In the genomic region with DNA sequence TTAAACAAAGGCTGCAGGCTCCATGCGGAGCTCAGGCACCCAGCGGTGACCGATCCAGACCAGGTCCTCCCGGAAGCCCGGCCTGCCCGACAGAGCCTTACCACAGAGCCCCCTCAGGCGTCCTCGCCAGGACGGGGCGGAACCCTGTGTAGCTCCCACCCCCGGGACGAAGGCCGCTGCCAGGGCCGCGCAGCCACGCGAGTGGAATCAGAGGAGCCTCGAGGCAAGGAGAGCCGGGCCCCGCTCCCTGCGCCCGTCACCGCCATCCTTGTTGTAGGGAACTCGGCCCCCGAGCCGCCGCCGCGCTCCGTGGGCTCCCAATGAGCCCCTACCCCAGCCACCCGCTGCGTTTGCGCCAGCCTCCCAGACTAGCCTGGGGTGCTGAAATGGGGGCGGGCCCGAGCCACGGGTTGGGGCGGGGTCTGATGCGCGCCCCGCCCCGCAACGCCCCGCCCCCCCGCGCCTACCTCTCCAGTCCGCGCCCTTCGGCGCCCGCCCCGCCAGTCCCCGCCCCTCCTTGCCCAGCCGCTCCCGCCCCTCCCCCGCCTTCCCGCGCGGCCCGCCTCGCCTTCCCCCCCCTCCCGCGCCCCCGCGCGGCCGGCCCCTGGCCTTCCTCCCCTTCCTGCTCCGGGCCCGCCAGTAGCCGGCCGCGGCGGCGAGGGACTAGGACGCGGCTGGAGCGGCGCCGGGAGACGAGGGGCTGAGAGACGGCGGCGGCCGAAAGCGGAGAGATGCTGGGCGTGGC, we compare ENCODE assay signal across 8 cellular contexts. TPM values are rescaled to one million over a fixed set of nuclear protein-coding genes. Genes with fewer than 3 reads are reported as not detected.
A peak's percentile ranks its signal among the peaks of the same experiment; 100 is the strongest.
DNase-seq lines count a peak whose midpoint lies in the region; ATAC-seq, FAIRE-seq and TF ChIP-seq lines count a peak whose summit lies in the region.

A gene with protein sequence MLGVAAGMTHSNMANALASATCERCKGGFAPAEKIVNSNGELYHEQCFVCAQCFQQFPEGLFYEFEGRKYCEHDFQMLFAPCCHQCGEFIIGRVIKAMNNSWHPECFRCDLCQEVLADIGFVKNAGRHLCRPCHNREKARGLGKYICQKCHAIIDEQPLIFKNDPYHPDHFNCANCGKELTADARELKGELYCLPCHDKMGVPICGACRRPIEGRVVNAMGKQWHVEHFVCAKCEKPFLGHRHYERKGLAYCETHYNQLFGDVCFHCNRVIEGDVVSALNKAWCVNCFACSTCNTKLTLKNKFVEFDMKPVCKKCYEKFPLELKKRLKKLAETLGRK (plus strand): TSS at position 639 of the 745 bp plus-strand sequence. CDS start 93 bp downstream, at position 732.

- peak within 1 kb of the TSS; percentile 96 for H3K18ac ChIP-seq in H1 (ENCODE audit: extremely low read depth, low read length)

- ATAC-seq in GM19452 (IDR thresholded peaks at IDR 0.05; ENCODE audit: unreplicated experiment) (peak; percentile 86), HG03575 (IDR thresholded peaks at IDR 0.05; ENCODE audit: extremely low read depth, insufficient number of reproducible peaks, low FRiP score, unreplicated experiment) (peak; percentile 78)

- H3K4ac ChIP-seq in H1 (replicated peaks; ENCODE audit: insufficient read length, low read depth, low read length): no peak within 1 kb of the TSS

- peak within 1 kb of the TSS; percentile 91 to 96 for H3K4me2 ChIP-seq in H1 (ENCODE audit: insufficient read depth in 1 of 2, low read depth in 2 of 2, low read length in 2 of 2)

- H3K9me3 ChIP-seq in H1 (ENCODE audit: insufficient read depth in 2 of 2, low read depth in 1 of 2, low read length in 1 of 2): no peaks in the 10 kb centered on the region

- H3K4me1 ChIP-seq in H1 (replicated peaks in 1 of 4; ENCODE audit: control insufficient read depth in 3 of 4, insufficient read depth in 4 of 4, low read length in 3 of 4): peaks cover 0 to 11% (median 1%) of the 10 kb centered on the region in 4 experiments; a peak in 4 of 7 replicates

- no peak within 1 kb of the TSS for H2BK20ac ChIP-seq in H1 (ENCODE audit: low read length)

- H3K56ac ChIP-seq in H1 (replicated peaks; ENCODE audit: insufficient read length, low read depth, low read length): peak within 1 kb of the TSS; percentile 73

- H3K4me3 ChIP-seq in H1 (ENCODE audit: extremely low read depth in 1 of 4, insufficient read depth in 2 of 4, low read depth in 3 of 4, low read length in 4 of 4): peak within 1 kb of the TSS; percentile 81 to 91 (median 84)

- H3K79me1 ChIP-seq in H1 (ENCODE audit: low read depth, low read length): no peaks in the 10 kb centered on the region

- H2BK120ac ChIP-seq in H1 (replicated peaks; ENCODE audit: low read depth, low read length): no peak within 1 kb of the TSS

- H3K14ac ChIP-seq in H1 (ENCODE audit: insufficient read length): peak within 1 kb of the TSS; percentile 40

- peak within 1 kb of the TSS; percentile 89 for H4K91ac ChIP-seq in H1 (replicated peaks; ENCODE audit: insufficient read length, low read length)

- H3K9ac ChIP-seq in H1 (replicated peaks in 1 of 4; ENCODE audit: extremely low read depth in 1 of 4, low read depth in 3 of 4, low read length in 3 of 4): peak within 1 kb of the TSS; percentile 68 to 84 (median 78)

- no peak for TF ChIP-seq EP300 in H1 (IDR thresholded peaks at IDR 0.05; ENCODE audit: borderline replicate concordance in 1 of 2, low read depth in 2 of 2, low read length in 2 of 2)

- H3K23ac ChIP-seq in H1 (ENCODE audit: insufficient read length): peak within 1 kb of the TSS; percentile 98

- peak; percentile 83 to 86 for TF ChIP-seq POLR2A in H1 (IDR thresholded peaks at IDR 0.05; ENCODE audit: control extremely low read depth in 1 of 2, low read depth in 2 of 2, low read length in 2 of 2)

- CTCF ChIA-PET in H1 (lab: Charles Lee; ENCODE audit: partially characterized antibody): interaction anchor here (0.7 to 0.9 kb wide), 2 partner anchors 40 to 103 kb away, joined by 3 read pairs; no protein-coding TSS in a partner anchor

- TF ChIP-seq RAD21 in H1 (IDR thresholded peaks at IDR 0.05 in 1 of 2, conservative IDR thresholded peaks at IDR 0.05 in 1 of 2; ENCODE audit: low read depth in 2 of 2, low read length in 2 of 2): peak in 1 of 2 experiments; percentile 10; a peak in 1 of 4 replicates

- POLR2A ChIA-PET in H1 (lab: Charles Lee; ENCODE audit: partially characterized antibody): interaction anchor here (0.7 to 1.8 kb wide), 18 partner anchors 8 to 136 kb away, joined by 3 to 8 read pairs (median 4); a partner anchor contains a TSS

- H4K5ac ChIP-seq in H1 (ENCODE audit: insufficient read length, low read depth, low read length): peak within 1 kb of the TSS; percentile 94

- peaks cover 9 to 39% of the 10 kb centered on the region in 2 experiments; a peak in 3 of 4 replicates for H3K79me2 ChIP-seq in H1 (ENCODE audit: control insufficient read depth in 1 of 2, insufficient read depth in 2 of 2, low read length in 2 of 2)

- H2BK15ac ChIP-seq in H1 (ENCODE audit: low read length): no peak within 1 kb of the TSS

- H2BK12ac ChIP-seq in H1 (ENCODE audit: low read depth, low read length): no peak within 1 kb of the TSS

- DNase-seq in CMK (ENCODE audit: low read depth): peak; percentile 54
- peak; percentile 72 to 83 for DNase-seq in NOMO-1 (lab: John Stamatoyannopoulos, UW; ENCODE audit: unreplicated experiment in 2 of 2)
- peak; percentile 62 to 77 (median 72) for DNase-seq in activated CD8-positive, alpha-beta memory T cell treated with anti-CD3 and anti-CD28 coated beads for 48 hours (ENCODE audit: low read depth in 2 of 3, low spot score in 2 of 3)
- DNase-seq in H1 (ENCODE audit: low read depth in 1 of 2, low spot score in 2 of 2): peak; percentile 41 to 89
- DNase-seq in mesenteric fat pad (ENCODE audit: low spot score): peak; percentile 97
- peak; percentile 67 for DNase-seq in stimulated activated CD8-positive, alpha-beta memory T cell treated with anti-CD3 and anti-CD28 coated beads, Interleukin-15, amount 100 ng/mL, for 1 hour (ENCODE audit: low read depth)

- H2BK5ac ChIP-seq in H1 (ENCODE audit: low read depth, low read length): peak within 1 kb of the TSS; percentile 94; the same call in 1 of the 2 replicates

- H3K27ac ChIP-seq in H1 (ENCODE audit: low read depth, low read length): peak within 1 kb of the TSS; percentile 77

- peaks cover 0 to 4% (median 1%) of the 10 kb centered on the region in 4 experiments; a peak in 3 of 7 replicates for H3K27me3 ChIP-seq in H1 (replicated peaks in 1 of 4; ENCODE audit: control insufficient read depth in 3 of 4, extremely low read depth in 1 of 4, insufficient read depth in 3 of 4, low read length in 3 of 4)

- H4K8ac ChIP-seq in H1 (ENCODE audit: extremely low read depth, insufficient read depth, low read length): peak within 1 kb of the TSS; percentile 99

- H2AFZ ChIP-seq in H1 (ENCODE audit: low read length): peak within 1 kb of the TSS; percentile 8; the same call in 1 of the 2 replicates

- 1% methylated on average over 23 of the region's 85 CpGs; no CpG with 5 or more reads in 1 of the 2 experiments for WGBS in H1 (ENCODE audit: extremely low coverage in 1 of 2, insufficient coverage in 1 of 2, insufficient read length in 1 of 2, insufficient replicate concordance in 2 of 2, low coverage in 1 of 2, low lambda C conversion rate in 2 of 2, missing lambda C conversion rate in 1 of 2), 2 experiments

- H3K23me2 ChIP-seq in H1 (ENCODE audit: low read depth, low read length): peaks cover 9% of the 10 kb centered on the region

- TF ChIP-seq CTCF in H1 (IDR thresholded peaks at IDR 0.05; ENCODE audit: control extremely low read depth in 1 of 3, insufficient read depth in 1 of 3, low read depth in 1 of 3, low read length in 3 of 3): no peak

- no peaks in the 10 kb centered on the region for H3K36me3 ChIP-seq in H1 (ENCODE audit: control insufficient read depth in 2 of 4, insufficient read depth in 4 of 4, low read length in 3 of 4)

- H2AK5ac ChIP-seq in H1 (ENCODE audit: low read depth, low read length): no peak within 1 kb of the TSS

- FAIRE-seq in H1 (lab: Jason Lieb, UNC): no peak

- peaks cover 0 to 3% of the 10 kb centered on the region in 2 experiments for H4K20me1 ChIP-seq in H1 (replicated peaks in 1 of 2; ENCODE audit: control insufficient read depth in 1 of 2, insufficient read depth in 2 of 2, low read length in 2 of 2)

TF ChIP-seq in H1, 55 proteins besides CTCF, POLR2A, EP300 and RAD21 (continues in another document):
- no peak for TF ChIP-seq SP1 (IDR thresholded peaks at IDR 0.05; ENCODE audit: low read depth, low read length)
- TF ChIP-seq BACH1 (IDR thresholded peaks at IDR 0.05; ENCODE audit: low read length): no peak
- no peak for TF ChIP-seq TEAD4 (IDR thresholded peaks at IDR 0.05; ENCODE audit: low read depth, low read length)
- TF ChIP-seq TAF1 (IDR thresholded peaks at IDR 0.05; ENCODE audit: low read depth, low read length): peak; percentile 89
- no peak for TF ChIP-seq ZNF274 (IDR thresholded peaks at IDR 0.05; ENCODE audit: borderline replicate concordance, extremely low read depth, low read length)
- no peak for TF ChIP-seq CEBPB (IDR thresholded peaks at IDR 0.05; ENCODE audit: low read depth, low read length)
- no peak for TF ChIP-seq CBX8 (IDR thresholded peaks at IDR 0.05; ENCODE audit: borderline replicate concordance, low read depth, low read length)
- TF ChIP-seq YY1 (IDR thresholded peaks at IDR 0.05; ENCODE audit: low read depth, low read length): no peak
- TF ChIP-seq SIRT6 (IDR thresholded peaks at IDR 0.05; ENCODE audit: low read length): no peak
- peak; percentile 58; the same call in 1 of the 2 replicates for TF ChIP-seq RBBP5 (IDR thresholded peaks at IDR 0.05; ENCODE audit: borderline replicate concordance, low read depth, low read length)
- peak; percentile 82 for TF ChIP-seq ASH2L (IDR thresholded peaks at IDR 0.05; ENCODE audit: low read length)

RNA-seq across cellular contexts. Expression of the gene that starts here (rescaled TPM):
- 36.7 and 39.0 TPM in 2 replicates for total RNA-seq in H1 (2021; fragmentation: NEBNext Ultra II Directional; extraction: Animal tissue kit (Norgen Biotek cat#: 25700))
- polyA plus RNA-seq in H1 (2011; rRNA removed): 23.6 and 24.1 TPM in 2 replicates
- polyA plus RNA-seq in H1 (2011; cell fraction: cytosol; rRNA removed): 25.4 TPM
- 47.7 TPM for polyA plus RNA-seq in H1 (2011; cell fraction: nucleus; rRNA removed)
- 20.5 to 33.8 TPM (median 26.9 TPM) in 4 replicates for polyA plus RNA-seq in H1 (2012, experiment 1 of 2)
- 5.1 TPM for polyA plus RNA-seq in H1 (2012, experiment 2 of 2)
- 28.8 TPM for polyA plus RNA-seq in H1 (2013, experiment 1 of 2)
- 29.8 TPM for polyA plus RNA-seq in H1 (2013, experiment 2 of 2)
- polyA minus RNA-seq in H1 (2011; rRNA and poly(A)+ RNA removed): 68.3 and 76.4 TPM in 2 replicates
- polyA minus RNA-seq in H1 (2011; cell fraction: cytosol; rRNA and poly(A)+ RNA removed): 12.8 TPM
- 41.9 TPM for polyA minus RNA-seq in H1 (2011; cell fraction: nucleus; rRNA and poly(A)+ RNA removed)
- total RNA-seq in mesenteric fat pad: 113 TPM

Comparison
In these comparisons a context has a peak if more than half of its experiments do, and no peak if none do; other contexts are left out.
1. Peak in every context shown above with its lines: DNase-seq, ATAC-seq, H3K4me3 ChIP-seq and H3K27ac ChIP-seq.